In the genomic region with DNA sequence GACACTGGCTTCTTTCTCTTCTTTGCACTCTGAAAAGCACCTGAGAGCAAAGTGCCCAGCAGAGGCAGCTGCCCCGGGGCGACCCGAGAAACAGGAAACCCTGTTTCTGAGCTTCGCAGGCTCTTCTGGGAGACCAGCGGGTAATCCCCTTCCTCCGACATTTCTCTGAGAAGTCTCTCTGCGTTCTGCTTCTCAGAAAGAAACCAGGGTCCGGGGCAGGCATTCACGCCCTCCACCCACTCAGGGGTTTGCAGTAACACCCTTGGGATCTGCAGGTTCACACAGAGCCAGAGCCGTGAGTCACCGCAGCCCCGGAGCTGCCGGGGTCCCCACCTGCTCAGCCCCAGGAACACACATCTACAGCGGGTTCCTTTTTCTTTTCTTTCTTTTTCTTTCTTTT, we compare ENCODE assay signal across 8 cellular contexts.
A peak's percentile ranks its signal among the peaks of the same experiment; 100 is the strongest.
DNase-seq lines count a peak whose midpoint lies in the region; ATAC-seq and TF ChIP-seq lines count a peak whose summit lies in the region.

No MANE protein-coding gene starts in this region.

- WGBS in thyroid gland, 2 donors = 70 to 76% methylated on average over 14 of the region's 14 CpGs

- TF ChIP-seq CTCF in breast epithelium (IDR thresholded peaks at IDR 0.05) = no peak
- no peak for TF ChIP-seq CTCF in thyroid gland (IDR thresholded peaks at IDR 0.05)

- ATAC-seq in GM18508 (IDR thresholded peaks at IDR 0.05; ENCODE audit: insufficient read depth, unreplicated experiment) = peak; percentile 53
- ATAC-seq in HG02759 (IDR thresholded peaks at IDR 0.05; ENCODE audit: unreplicated experiment) = peak; percentile 80
- ATAC-seq in T-helper 17 cell = peak; percentile 97

- H3K4me3 Mint-ChIP-seq in T-helper 17 cell = peak overlapping the region; percentile 93

- no peaks in the 10 kb centered on the region for H3K27me3 ChIP-seq in breast epithelium
- H3K27me3 ChIP-seq in thyroid gland = no peaks in the 10 kb centered on the region

- H3K4me1 ChIP-seq in breast epithelium (no peaks in the 10 kb centered on the region), thyroid gland (no peaks in the 10 kb centered on the region)

- TF ChIP-seq POLR2A in breast epithelium (IDR thresholded peaks at IDR 0.05) (no peak), thyroid gland (IDR thresholded peaks at IDR 0.05) (no peak)

- H3K27ac Mint-ChIP-seq in T-helper 17 cell = peak overlapping the region; percentile 98

- H3K4me3 ChIP-seq in breast epithelium (peak overlapping the region in 2 of 3 donors; percentile 32 to 41), thyroid gland (replicated peaks in 1 of 3) (no peak overlapping the region)

- no peaks in the 10 kb centered on the region for H3K27me3 Mint-ChIP-seq in T-helper 17 cell

- H3K4me1 Mint-ChIP-seq in T-helper 17 cell = peaks cover 12% of the 10 kb centered on the region

- peak; percentile 38 to 54 (median 39) for DNase-seq in T-helper 17 cell
- no peak for DNase-seq in breast epithelium (ENCODE audit: low spot score in 2 of 2)
- peak; percentile 6 to 78 (median 30) for DNase-seq in stimulated activated CD4-positive, alpha-beta T cell treated with anti-CD3 and anti-CD28 coated beads, TNF-alpha, amount 100 ng/mL, for 24 hours (ENCODE audit: low read depth in 3 of 3)
- DNase-seq in thyroid gland = no peak
- no peak for DNase-seq in NCI-H510A treated with DMSO at 0.1 percent for 48 hours (lab: John Stamatoyannopoulos, UW)
- no peak for DNase-seq in NCI-H1092 treated with DMSO at 0.1 percent for 48 hours (lab: John Stamatoyannopoulos, UW)

- no peaks in the 10 kb centered on the region for H3K9me3 ChIP-seq in T-helper 17 cell (ENCODE audit: control insufficient read depth, low read length, poor library complexity, severe bottlenecking)
- H3K9me3 ChIP-seq in breast epithelium = no peaks in the 10 kb centered on the region
- H3K9me3 ChIP-seq in thyroid gland = no peaks in the 10 kb centered on the region

- H3K36me3 Mint-ChIP-seq in T-helper 17 cell (ENCODE audit: low read depth) = no peaks in the 10 kb centered on the region

- intact Hi-C loops in breast epithelium (cut with DNase I; ENCODE audit: low total_unique reads) = loop anchor here (5.0 to 10.0 kb wide), 2 partner anchors 1593 to 1750 kb away; partner anchors contain the start of gene CREB3L3
- intact Hi-C loops in thyroid gland (cut with DNase I) = no loop called here

- H3K27ac ChIP-seq in breast epithelium = peak overlapping the region in 1 of 2 donors; percentile 17
- no peak overlapping the region for H3K27ac ChIP-seq in thyroid gland

- no peaks in the 10 kb centered on the region for H3K36me3 ChIP-seq in breast epithelium
- H3K36me3 ChIP-seq in thyroid gland = no peaks in the 10 kb centered on the region

Comparison
In these comparisons a context has a peak if more than half of its experiments do, and no peak if none do; other contexts are left out.
1. DNase-seq: peak in T-helper 17 cell (3 of 3) and stimulated activated CD4-positive, alpha-beta T cell treated with anti-CD3 and anti-CD28 coated beads, TNF-alpha, amount 100 ng/mL, for 24 hours (3 of 3); none in breast epithelium (0 of 2), thyroid gland (0 of 2), NCI-H510A treated with DMSO at 0.1 percent for 48 hours (single experiment) and NCI-H1092 treated with DMSO at 0.1 percent for 48 hours (single experiment).
2. H3K4me3 ChIP-seq: peak in breast epithelium (2 of 3); none in thyroid gland (0 of 3).
3. Peak in every context shown above with its lines, with median percentiles within 50 percentile points of each other: ATAC-seq.